Comparison of ENCODE assay signal across 1 cellular context in the genomic region with DNA sequence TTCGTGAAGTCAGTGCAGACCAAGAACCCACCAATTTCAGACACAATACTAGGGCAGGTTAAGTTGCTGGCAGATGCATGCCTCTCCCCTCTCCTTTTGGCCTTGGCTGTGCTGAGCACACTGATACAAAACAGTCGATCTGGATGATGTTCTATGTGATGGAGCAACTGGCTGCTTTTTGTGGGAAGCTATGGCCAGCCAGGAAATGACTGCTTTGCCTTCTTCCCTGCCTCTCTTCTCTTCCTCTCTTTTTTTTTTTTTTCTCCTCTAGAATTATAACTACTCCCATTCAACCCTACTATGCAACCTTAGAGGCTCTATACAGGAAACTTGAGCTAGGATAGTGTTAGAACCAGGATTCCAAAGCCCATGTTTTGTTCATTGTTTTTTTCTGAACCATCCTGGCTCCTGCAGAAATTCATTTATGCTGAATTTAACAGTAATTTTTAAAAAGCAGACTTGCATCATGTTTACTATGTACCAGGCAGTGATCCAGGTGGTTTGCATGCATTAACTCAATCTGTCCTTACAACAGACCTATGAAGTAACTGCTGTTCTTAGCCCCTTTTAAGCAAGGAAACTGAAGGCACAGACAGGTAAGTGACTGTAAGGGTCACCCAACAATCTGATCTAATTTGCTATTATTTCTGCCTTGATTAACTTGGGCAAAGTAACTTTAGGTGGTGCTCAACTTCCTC.
TF ChIP-seq lines count a peak whose summit lies in the region.

No MANE protein-coding gene starts in this region.

TF ChIP-seq in GM12891, 5 proteins besides CTCF, POLR2A, EP300 and RAD21 (continued from another document):
- TF ChIP-seq POU2F2 (IDR thresholded peaks at IDR 0.05; ENCODE audit: low read depth, low read length) (no peak), PAX5 (IDR thresholded peaks at IDR 0.05; ENCODE audit: insufficient read depth, low read length, severe bottlenecking) (no peak)
